ENCODE assay signal across 22 cellular contexts in genomic region chr15:59153466-59153865, GRCh38. TPM values are rescaled to one million over a fixed set of nuclear protein-coding genes. Genes with fewer than 3 reads are reported as not detected.
"Had no signal": no experiment of that assay in that cellular context is flagged by ENCODE, and none has a peak within 500 bp of the region (broad histone marks: within the 10 kb centered on the region; RNA-seq: fewer than 3 reads in every experiment).

No MANE protein-coding gene starts in this region.

- ATAC-seq: HepG2, SK-N-SH treated with all-trans-retinoic acid at 6 μM for 48 hours had no signal

- DNase-seq: IMR-90, Karpas-422, KG1, MM.1S, NCI-H1092 treated with DMSO at 0.1 percent for 48 hours, NCI-H1436, NCI-H187, NCI-H2029, NCI-H2081 treated with DMSO at 0.1 percent for 48 hours, NCI-H2171, NCI-H226, NCI-H446, NCI-H510A, NCI-H524 treated with DMSO at 0.1 percent for 48 hours, NCI-H69, NCI-H774, RPMI8226, SHP77 had no signal

RNA-seq across cellular contexts. Expression of gene LDHAL6B, which starts 53.2 kb away (rescaled TPM):
- total RNA-seq: HepG2, HT1080, IMR-90, SK-MEL-5 had no signal
